ENCODE assay signal across 1 cellular context in the genomic region with DNA sequence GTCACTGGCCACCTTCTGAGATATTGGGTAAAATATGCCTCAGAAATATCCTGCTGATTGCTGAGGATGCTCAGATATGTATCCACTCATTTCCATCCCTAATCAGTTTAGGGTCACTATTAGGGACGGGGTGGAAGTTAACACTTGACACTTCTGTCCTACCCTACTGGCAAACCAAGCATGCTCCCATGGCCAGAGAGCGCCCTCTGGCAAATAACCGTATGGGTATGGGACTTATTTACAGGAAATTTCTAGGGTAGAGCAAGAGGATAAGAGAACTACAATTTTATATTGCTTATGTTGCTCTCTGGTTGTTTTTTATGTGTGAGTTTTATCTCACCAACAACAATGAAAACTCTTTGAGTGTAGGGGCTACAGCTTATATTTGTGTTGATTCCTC.
TF ChIP-seq lines count a peak whose summit lies in the region.

No MANE protein-coding gene starts in this region.

TF ChIP-seq in WTC11, 78 proteins besides CTCF, POLR2A, EP300 and RAD21 (continued from another document):
- TF ChIP-seq, protein P1, sequence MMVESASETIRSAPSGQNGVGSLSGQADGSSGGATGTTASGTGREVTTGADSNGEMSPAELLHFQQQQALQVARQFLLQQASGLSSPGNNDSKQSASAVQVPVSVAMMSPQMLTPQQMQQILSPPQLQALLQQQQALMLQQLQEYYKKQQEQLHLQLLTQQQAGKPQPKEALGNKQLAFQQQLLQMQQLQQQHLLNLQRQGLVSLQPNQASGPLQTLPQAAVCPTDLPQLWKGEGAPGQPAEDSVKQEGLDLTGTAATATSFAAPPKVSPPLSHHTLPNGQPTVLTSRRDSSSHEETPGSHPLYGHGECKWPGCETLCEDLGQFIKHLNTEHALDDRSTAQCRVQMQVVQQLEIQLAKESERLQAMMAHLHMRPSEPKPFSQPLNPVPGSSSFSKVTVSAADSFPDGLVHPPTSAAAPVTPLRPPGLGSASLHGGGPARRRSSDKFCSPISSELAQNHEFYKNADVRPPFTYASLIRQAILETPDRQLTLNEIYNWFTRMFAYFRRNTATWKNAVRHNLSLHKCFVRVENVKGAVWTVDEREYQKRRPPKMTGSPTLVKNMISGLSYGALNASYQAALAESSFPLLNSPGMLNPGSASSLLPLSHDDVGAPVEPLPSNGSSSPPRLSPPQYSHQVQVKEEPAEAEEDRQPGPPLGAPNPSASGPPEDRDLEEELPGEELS (CRISPR knock-in tag; IDR thresholded peaks at IDR 0.05): no peak
- TF ChIP-seq, protein P2, sequence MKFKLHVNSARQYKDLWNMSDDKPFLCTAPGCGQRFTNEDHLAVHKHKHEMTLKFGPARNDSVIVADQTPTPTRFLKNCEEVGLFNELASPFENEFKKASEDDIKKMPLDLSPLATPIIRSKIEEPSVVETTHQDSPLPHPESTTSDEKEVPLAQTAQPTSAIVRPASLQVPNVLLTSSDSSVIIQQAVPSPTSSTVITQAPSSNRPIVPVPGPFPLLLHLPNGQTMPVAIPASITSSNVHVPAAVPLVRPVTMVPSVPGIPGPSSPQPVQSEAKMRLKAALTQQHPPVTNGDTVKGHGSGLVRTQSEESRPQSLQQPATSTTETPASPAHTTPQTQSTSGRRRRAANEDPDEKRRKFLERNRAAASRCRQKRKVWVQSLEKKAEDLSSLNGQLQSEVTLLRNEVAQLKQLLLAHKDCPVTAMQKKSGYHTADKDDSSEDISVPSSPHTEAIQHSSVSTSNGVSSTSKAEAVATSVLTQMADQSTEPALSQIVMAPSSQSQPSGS (CRISPR knock-in tag; IDR thresholded peaks at IDR 0.05; ENCODE audit: borderline replicate concordance, low read depth): no peak
- no peak for TF ChIP-seq OVOL2 (CRISPR knock-in tag; IDR thresholded peaks at IDR 0.05; ENCODE audit: borderline replicate concordance)
- TF ChIP-seq FOXP1 (CRISPR knock-in tag; IDR thresholded peaks at IDR 0.05; ENCODE audit: borderline replicate concordance): no peak
- TF ChIP-seq TP53 (CRISPR knock-in tag; IDR thresholded peaks at IDR 0.05): no peak
